In genomic region chr10:93600861-93601773, GRCh38 we compare ENCODE assay signal across 1 cellular context.
A peak's percentile ranks its signal among the peaks of the same experiment; 100 is the strongest.
TF ChIP-seq lines count a peak whose summit lies in the region.

TSS of gene RBP4 (minus strand) at chr10:93601235. CDS start at chr10:93601028, 207 bp downstream.

TF ChIP-seq in HepG2, 621 proteins besides CTCF, POLR2A, EP300 and RAD21 (continued from another document and continues in another):
- TF ChIP-seq, protein P1, sequence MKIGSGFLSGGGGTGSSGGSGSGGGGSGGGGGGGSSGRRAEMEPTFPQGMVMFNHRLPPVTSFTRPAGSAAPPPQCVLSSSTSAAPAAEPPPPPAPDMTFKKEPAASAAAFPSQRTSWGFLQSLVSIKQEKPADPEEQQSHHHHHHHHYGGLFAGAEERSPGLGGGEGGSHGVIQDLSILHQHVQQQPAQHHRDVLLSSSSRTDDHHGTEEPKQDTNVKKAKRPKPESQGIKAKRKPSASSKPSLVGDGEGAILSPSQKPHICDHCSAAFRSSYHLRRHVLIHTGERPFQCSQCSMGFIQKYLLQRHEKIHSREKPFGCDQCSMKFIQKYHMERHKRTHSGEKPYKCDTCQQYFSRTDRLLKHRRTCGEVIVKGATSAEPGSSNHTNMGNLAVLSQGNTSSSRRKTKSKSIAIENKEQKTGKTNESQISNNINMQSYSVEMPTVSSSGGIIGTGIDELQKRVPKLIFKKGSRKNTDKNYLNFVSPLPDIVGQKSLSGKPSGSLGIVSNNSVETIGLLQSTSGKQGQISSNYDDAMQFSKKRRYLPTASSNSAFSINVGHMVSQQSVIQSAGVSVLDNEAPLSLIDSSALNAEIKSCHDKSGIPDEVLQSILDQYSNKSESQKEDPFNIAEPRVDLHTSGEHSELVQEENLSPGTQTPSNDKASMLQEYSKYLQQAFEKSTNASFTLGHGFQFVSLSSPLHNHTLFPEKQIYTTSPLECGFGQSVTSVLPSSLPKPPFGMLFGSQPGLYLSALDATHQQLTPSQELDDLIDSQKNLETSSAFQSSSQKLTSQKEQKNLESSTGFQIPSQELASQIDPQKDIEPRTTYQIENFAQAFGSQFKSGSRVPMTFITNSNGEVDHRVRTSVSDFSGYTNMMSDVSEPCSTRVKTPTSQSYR (CRISPR knock-in tag; IDR thresholded peaks at IDR 0.05; ENCODE audit: borderline replicate concordance), result peak; percentile 94
- TF ChIP-seq ZNF615 (CRISPR knock-in tag; IDR thresholded peaks at IDR 0.05; ENCODE audit: borderline replicate concordance), result no peak
- TF ChIP-seq TBX2 (CRISPR knock-in tag; IDR thresholded peaks at IDR 0.05; ENCODE audit: borderline replicate concordance), result peak; percentile 73
- TF ChIP-seq ZBTB46 (CRISPR knock-in tag; IDR thresholded peaks at IDR 0.05; ENCODE audit: borderline replicate concordance), result no peak
- peak; percentile 36; the same call in 1 of the 2 replicates for TF ChIP-seq GMEB1 (CRISPR knock-in tag; IDR thresholded peaks at IDR 0.05; ENCODE audit: borderline replicate concordance)
- TF ChIP-seq SIN3B (IDR thresholded peaks at IDR 0.05; ENCODE audit: low read length), result no peak
- TF ChIP-seq ZNF709 (CRISPR knock-in tag; IDR thresholded peaks at IDR 0.05), result peak; percentile 93
- TF ChIP-seq, protein P2, sequence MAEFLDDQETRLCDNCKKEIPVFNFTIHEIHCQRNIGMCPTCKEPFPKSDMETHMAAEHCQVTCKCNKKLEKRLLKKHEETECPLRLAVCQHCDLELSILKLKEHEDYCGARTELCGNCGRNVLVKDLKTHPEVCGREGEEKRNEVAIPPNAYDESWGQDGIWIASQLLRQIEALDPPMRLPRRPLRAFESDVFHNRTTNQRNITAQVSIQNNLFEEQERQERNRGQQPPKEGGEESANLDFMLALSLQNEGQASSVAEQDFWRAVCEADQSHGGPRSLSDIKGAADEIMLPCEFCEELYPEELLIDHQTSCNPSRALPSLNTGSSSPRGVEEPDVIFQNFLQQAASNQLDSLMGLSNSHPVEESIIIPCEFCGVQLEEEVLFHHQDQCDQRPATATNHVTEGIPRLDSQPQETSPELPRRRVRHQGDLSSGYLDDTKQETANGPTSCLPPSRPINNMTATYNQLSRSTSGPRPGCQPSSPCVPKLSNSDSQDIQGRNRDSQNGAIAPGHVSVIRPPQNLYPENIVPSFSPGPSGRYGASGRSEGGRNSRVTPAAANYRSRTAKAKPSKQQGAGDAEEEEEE (CRISPR knock-in tag; IDR thresholded peaks at IDR 0.05; ENCODE audit: borderline replicate concordance), result no peak
- no peak for TF ChIP-seq RAD51 (IDR thresholded peaks at IDR 0.05; ENCODE audit: borderline replicate concordance)
- TF ChIP-seq ZNF557 (CRISPR knock-in tag; IDR thresholded peaks at IDR 0.05), result peak; percentile 59; the same call in 1 of the 2 replicates
- TF ChIP-seq, protein P3, sequence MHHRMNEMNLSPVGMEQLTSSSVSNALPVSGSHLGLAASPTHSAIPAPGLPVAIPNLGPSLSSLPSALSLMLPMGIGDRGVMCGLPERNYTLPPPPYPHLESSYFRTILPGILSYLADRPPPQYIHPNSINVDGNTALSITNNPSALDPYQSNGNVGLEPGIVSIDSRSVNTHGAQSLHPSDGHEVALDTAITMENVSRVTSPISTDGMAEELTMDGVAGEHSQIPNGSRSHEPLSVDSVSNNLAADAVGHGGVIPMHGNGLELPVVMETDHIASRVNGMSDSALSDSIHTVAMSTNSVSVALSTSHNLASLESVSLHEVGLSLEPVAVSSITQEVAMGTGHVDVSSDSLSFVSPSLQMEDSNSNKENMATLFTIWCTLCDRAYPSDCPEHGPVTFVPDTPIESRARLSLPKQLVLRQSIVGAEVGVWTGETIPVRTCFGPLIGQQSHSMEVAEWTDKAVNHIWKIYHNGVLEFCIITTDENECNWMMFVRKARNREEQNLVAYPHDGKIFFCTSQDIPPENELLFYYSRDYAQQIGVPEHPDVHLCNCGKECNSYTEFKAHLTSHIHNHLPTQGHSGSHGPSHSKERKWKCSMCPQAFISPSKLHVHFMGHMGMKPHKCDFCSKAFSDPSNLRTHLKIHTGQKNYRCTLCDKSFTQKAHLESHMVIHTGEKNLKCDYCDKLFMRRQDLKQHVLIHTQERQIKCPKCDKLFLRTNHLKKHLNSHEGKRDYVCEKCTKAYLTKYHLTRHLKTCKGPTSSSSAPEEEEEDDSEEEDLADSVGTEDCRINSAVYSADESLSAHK (CRISPR knock-in tag; IDR thresholded peaks at IDR 0.05; ENCODE audit: borderline replicate concordance), result no peak
- TF ChIP-seq ZNF562 (CRISPR knock-in tag; IDR thresholded peaks at IDR 0.05; ENCODE audit: borderline replicate concordance), result no peak
- TF ChIP-seq MATR3 (CRISPR knock-in tag; IDR thresholded peaks at IDR 0.05), result no peak
- TF ChIP-seq SP5 (CRISPR knock-in tag; IDR thresholded peaks at IDR 0.05; ENCODE audit: borderline replicate concordance, low read depth), result peak; percentile 86
- peak; percentile 49; the same call in 1 of the 2 replicates for TF ChIP-seq NCOR1 (IDR thresholded peaks at IDR 0.05; ENCODE audit: borderline replicate concordance, low read length)
- TF ChIP-seq HMG20B (CRISPR knock-in tag; conservative IDR thresholded peaks at IDR 0.05), result no peak
- no peak for TF ChIP-seq POLR2AphosphoS2 (IDR thresholded peaks at IDR 0.05; ENCODE audit: low read depth, low read length)
- no peak for TF ChIP-seq MAFF (IDR thresholded peaks at IDR 0.05; ENCODE audit: low read depth, low read length)
- TF ChIP-seq, protein P4, sequence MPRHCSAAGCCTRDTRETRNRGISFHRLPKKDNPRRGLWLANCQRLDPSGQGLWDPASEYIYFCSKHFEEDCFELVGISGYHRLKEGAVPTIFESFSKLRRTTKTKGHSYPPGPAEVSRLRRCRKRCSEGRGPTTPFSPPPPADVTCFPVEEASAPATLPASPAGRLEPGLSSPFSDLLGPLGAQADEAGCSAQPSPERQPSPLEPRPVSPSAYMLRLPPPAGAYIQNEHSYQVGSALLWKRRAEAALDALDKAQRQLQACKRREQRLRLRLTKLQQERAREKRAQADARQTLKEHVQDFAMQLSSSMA (CRISPR knock-in tag; IDR thresholded peaks at IDR 0.05), result peak; percentile 66; the same call in 1 of the 2 replicates
- no peak for TF ChIP-seq FIP1L1 (IDR thresholded peaks at IDR 0.05; ENCODE audit: borderline replicate concordance, insufficient read depth, low read depth, low read length)
- peak; percentile 62; the same call in 1 of the 2 replicates for TF ChIP-seq ZNF280D (CRISPR knock-in tag; IDR thresholded peaks at IDR 0.05)
- TF ChIP-seq RBAK (CRISPR knock-in tag; IDR thresholded peaks at IDR 0.05), result no peak
- 0 out of 2 replicates have a peak, but pooled peaks have one; percentile 58 for TF ChIP-seq ZNF225 (CRISPR knock-in tag; IDR thresholded peaks at IDR 0.05)
- peak; percentile 46; the same call in 1 of the 3 replicates for TF ChIP-seq MXI1 (IDR thresholded peaks at IDR 0.05; ENCODE audit: borderline replicate concordance, low read depth, low read length)
- no peak for TF ChIP-seq SRSF4 (IDR thresholded peaks at IDR 0.05; ENCODE audit: low read depth, low read length, poor library complexity, severe bottlenecking)
- TF ChIP-seq, protein P5, sequence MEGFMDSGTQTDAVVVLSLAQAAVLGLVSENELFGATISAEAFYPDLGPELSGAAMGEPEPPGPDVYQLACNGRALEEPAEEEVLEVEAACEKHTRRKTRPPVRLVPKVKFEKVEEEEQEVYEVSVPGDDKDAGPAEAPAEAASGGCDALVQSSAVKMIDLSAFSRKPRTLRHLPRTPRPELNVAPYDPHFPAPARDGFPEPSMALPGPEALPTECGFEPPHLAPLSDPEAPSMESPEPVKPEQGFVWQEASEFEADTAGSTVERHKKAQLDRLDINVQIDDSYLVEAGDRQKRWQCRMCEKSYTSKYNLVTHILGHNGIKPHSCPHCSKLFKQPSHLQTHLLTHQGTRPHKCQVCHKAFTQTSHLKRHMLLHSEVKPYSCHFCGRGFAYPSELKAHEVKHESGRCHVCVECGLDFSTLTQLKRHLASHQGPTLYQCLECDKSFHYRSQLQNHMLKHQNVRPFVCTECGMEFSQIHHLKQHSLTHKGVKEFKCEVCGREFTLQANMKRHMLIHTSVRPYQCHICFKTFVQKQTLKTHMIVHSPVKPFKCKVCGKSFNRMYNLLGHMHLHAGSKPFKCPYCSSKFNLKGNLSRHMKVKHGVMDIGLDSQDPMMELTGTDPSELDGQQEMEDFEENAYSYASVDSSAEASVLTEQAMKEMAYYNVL (CRISPR knock-in tag; IDR thresholded peaks at IDR 0.05; ENCODE audit: borderline replicate concordance), result no peak
- no peak for TF ChIP-seq ZBTB44 (CRISPR knock-in tag; IDR thresholded peaks at IDR 0.05)
- no peak; the same call in 1 of the 2 replicates for TF ChIP-seq HOXA9 (CRISPR knock-in tag; IDR thresholded peaks at IDR 0.05; ENCODE audit: borderline replicate concordance)
- TF ChIP-seq NKX3-1 (CRISPR knock-in tag; IDR thresholded peaks at IDR 0.05), result peak; percentile 70
- TF ChIP-seq MXD4 (CRISPR knock-in tag; IDR thresholded peaks at IDR 0.05), result no peak
- TF ChIP-seq NR2F2 (IDR thresholded peaks at IDR 0.05; ENCODE audit: borderline replicate concordance, low read depth), result peak; percentile 64; the same call in 1 of the 2 replicates
- peak; percentile 86 for TF ChIP-seq AGO2 (optimal IDR thresholded peaks at IDR 0.05; ENCODE audit: low read depth, low read length)
- peak; percentile 75; the same call in 1 of the 2 replicates for TF ChIP-seq HNRNPUL1 (IDR thresholded peaks at IDR 0.05; ENCODE audit: low read depth, low read length)
- peak; percentile 63 for TF ChIP-seq ZNF605 (CRISPR knock-in tag; IDR thresholded peaks at IDR 0.05)
- TF ChIP-seq ZNF652 (CRISPR knock-in tag; IDR thresholded peaks at IDR 0.05; ENCODE audit: borderline replicate concordance, low read depth), result no peak
- TF ChIP-seq EZH2 (conservative IDR thresholded peaks at IDR 0.05; ENCODE audit: low read depth, low read length), result no peak
- TF ChIP-seq ZFYVE20 (CRISPR knock-in tag; IDR thresholded peaks at IDR 0.05; ENCODE audit: borderline replicate concordance, low read depth), result no peak; the same call in 1 of the 2 replicates
